11 cellular contexts compared by ENCODE assay signal in the genomic region with DNA sequence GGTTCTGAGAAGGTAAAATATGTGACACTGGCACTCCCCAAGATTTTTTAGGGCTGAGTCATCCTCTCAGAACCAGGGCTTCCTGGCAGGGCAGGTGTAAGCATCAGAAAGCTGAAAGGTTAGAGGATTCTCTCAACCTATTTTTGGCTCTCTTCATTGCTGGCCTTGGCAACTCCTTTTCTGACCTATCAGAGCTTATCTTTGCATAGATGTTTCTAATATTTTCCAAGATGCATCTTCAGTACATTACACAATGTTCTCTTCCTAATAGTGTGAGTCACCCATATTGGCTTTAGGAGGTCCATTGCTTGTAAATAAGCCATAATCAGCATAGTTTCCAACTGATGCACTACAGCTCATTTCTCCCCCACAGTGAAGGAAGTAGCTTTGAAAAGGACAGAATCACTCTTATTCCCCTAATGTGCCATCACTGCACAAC.
A peak's percentile ranks its signal among the peaks of the same experiment; 100 is the strongest.
DNase-seq lines count a peak whose midpoint lies in the region; ATAC-seq and TF ChIP-seq lines count a peak whose summit lies in the region.
"Had no signal": no experiment of that assay in that cellular context is flagged by ENCODE, and none has a peak within 500 bp of the region (broad histone marks: within the 10 kb centered on the region; RNA-seq: fewer than 3 reads in every experiment).

No MANE protein-coding gene starts in this region.

- peak; percentile 23 for DNase-seq in G401 (ENCODE audit: low spot score)
- DNase-seq in NCI-H460 (ENCODE audit: extremely low read depth, low read depth) = peak; percentile 9
- peak; percentile 57 for DNase-seq in epithelial cell of proximal tubule (ENCODE audit: low read depth)
- peak; percentile 8 for DNase-seq in prostate gland (ENCODE audit: low spot score)
- no peak for DNase-seq in ecto neural progenitor cell (ENCODE audit: low spot score)
- no peak for DNase-seq in NCI-H345 treated with DMSO at 0.1 percent for 48 hours (lab: John Stamatoyannopoulos, UW; ENCODE audit: unreplicated experiment)
- DNase-seq: hippocampal formation, ovary had no signal

- TF ChIP-seq CTCF in epithelial cell of proximal tubule (conservative IDR thresholded peaks at IDR 0.05; ENCODE audit: low read depth, low read length) (no peak), prostate gland (IDR thresholded peaks at IDR 0.05) (no peak)

- intact Hi-C loops in prostate gland (cut with DNase I) = no loop called here

- no peaks in the 10 kb centered on the region for H3K27me3 ChIP-seq in prostate gland (replicated peaks; ENCODE audit: insufficient read depth)
- H3K27me3 ChIP-seq: ovary had no signal

- H3K36me3 ChIP-seq in prostate gland = no peaks in the 10 kb centered on the region
- H3K36me3 ChIP-seq: ovary had no signal

- H3K4me3 ChIP-seq in epithelial cell of proximal tubule (ENCODE audit: low read depth, low read length) (no peak overlapping the region), prostate gland (no peak overlapping the region)
- H3K4me3 ChIP-seq: ovary had no signal

- no peak overlapping the region for H3K27ac ChIP-seq in prostate gland
- H3K27ac ChIP-seq: HL-60, ovary had no signal

- H3K9me3 ChIP-seq in prostate gland = no peaks in the 10 kb centered on the region
- H3K9me3 ChIP-seq: ovary had no signal

- no peak for TF ChIP-seq POLR2A in prostate gland (IDR thresholded peaks at IDR 0.05)

- in situ Hi-C loops in G401 (cut with HindIII; ENCODE audit: low sequenced_read_pairs) = no loop called here

- H3K4me1 ChIP-seq in prostate gland (replicated peaks) = no peaks in the 10 kb centered on the region

- no peak for ATAC-seq in GM18517 (IDR thresholded peaks at IDR 0.05; ENCODE audit: unreplicated experiment)
- no peak for ATAC-seq in GM21447 (IDR thresholded peaks at IDR 0.05; ENCODE audit: unreplicated experiment)

Comparison
In these comparisons a context has a peak if more than half of its experiments do, and no peak if none do; other contexts are left out.
1. DNase-seq: peak in G401 (single experiment), NCI-H460 (single experiment), epithelial cell of proximal tubule (single experiment) and prostate gland (single experiment); none in ecto neural progenitor cell (single experiment) and NCI-H345 treated with DMSO at 0.1 percent for 48 hours (single experiment).